ENCODE assay signal across 30 cellular contexts in the genomic region with DNA sequence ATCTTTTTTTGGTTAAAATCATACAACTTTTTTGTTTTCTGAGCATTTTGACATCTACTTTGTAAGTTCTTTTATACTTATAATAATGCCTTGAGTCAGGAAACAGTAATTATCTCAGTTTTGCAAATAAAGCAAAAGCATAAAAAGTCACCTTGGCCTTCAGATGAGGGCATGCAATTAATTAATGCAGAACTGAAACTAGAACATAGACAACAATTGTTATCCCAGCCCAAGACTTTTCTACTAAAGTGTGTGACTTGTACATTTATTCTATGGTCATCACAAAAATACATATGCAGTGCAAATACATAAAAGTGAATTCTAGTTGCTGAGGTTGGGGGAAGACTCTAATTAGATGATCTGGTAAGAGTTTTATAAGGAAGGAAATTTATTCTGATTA.
"Had no signal": no experiment of that assay in that cellular context is flagged by ENCODE, and none has a peak within 500 bp of the region (broad histone marks: within the 10 kb centered on the region; RNA-seq: fewer than 3 reads in every experiment).

No MANE protein-coding gene starts in this region.

- H3K9me3 Mint-ChIP-seq: naive thymus-derived CD8-positive, alpha-beta T cell; natural killer cell treated with Interleukin-12 subunit alpha and Interleukin-12 subunit beta and Interleukin-15 and Interleukin-18, amount 100 ng/mL, for 72 hours; nephron progenitor cell; neural crest cell; stimulated activated memory B cell treated with anti-CD40 and anti-IgM and Interleukin-4, amounts not matched to agents 10 μg/mL and 1 μg/mL and 100 μg/mL, for 72 hours; stimulated activated naive CD8-positive, alpha-beta T cell treated with anti-CD3 and anti-CD28 coated beads, Interleukin-15, amount 100 ng/mL, for 72 hours; type B pancreatic cell had no signal

- H3K27ac ChIP-seq: ovary, parathyroid adenoma, psoas muscle, right lobe of liver, sigmoid colon, suprapubic skin, testis, tibial artery, transverse colon, upper lobe of right lung, uterus had no signal

- ATAC-seq: naive thymus-derived CD8-positive, alpha-beta T cell; natural killer cell treated with Interleukin-12 subunit alpha and Interleukin-12 subunit beta and Interleukin-15 and Interleukin-18, amount 100 ng/mL, for 72 hours; psoas muscle; right cardiac atrium; right lobe of liver; stimulated activated memory B cell treated with anti-CD40 and anti-IgM and Interleukin-4, amounts not matched to agents 10 μg/mL and 1 μg/mL and 100 μg/mL, for 72 hours; stimulated activated naive CD8-positive, alpha-beta T cell treated with anti-CD3 and anti-CD28 coated beads, Interleukin-15, amount 100 ng/mL, for 72 hours; stimulated activated naive CD8-positive, alpha-beta T cell treated with anti-CD3 and anti-CD28 coated beads, Interleukin-15, Interleukin-2, amounts not matched to agents 100 U/mL and 50 U/mL, for 24 hours; upper lobe of right lung had no signal

- H3K36me3 Mint-ChIP-seq: naive thymus-derived CD8-positive, alpha-beta T cell; natural killer cell treated with Interleukin-12 subunit alpha and Interleukin-12 subunit beta and Interleukin-15 and Interleukin-18, amount 100 ng/mL, for 72 hours; stimulated activated memory B cell treated with anti-CD40 and anti-IgM and Interleukin-4, amounts not matched to agents 10 μg/mL and 1 μg/mL and 100 μg/mL, for 72 hours; type B pancreatic cell had no signal

- H3K79me2 ChIP-seq: parathyroid adenoma had no signal

- H2AFZ ChIP-seq: parathyroid adenoma had no signal

- H3K36me3 ChIP-seq: ovary, right lobe of liver, sigmoid colon, suprapubic skin, tibial artery, transverse colon, upper lobe of right lung, uterus had no signal

- H3K27ac Mint-ChIP-seq: naive thymus-derived CD8-positive, alpha-beta T cell; natural killer cell treated with Interleukin-12 subunit alpha and Interleukin-12 subunit beta and Interleukin-15 and Interleukin-18, amount 100 ng/mL, for 72 hours; progenitor cell of endocrine pancreas; stimulated activated memory B cell treated with anti-CD40 and anti-IgM and Interleukin-4, amounts not matched to agents 10 μg/mL and 1 μg/mL and 100 μg/mL, for 72 hours; stimulated activated naive CD8-positive, alpha-beta T cell treated with anti-CD3 and anti-CD28 coated beads, Interleukin-15, amount 100 ng/mL, for 72 hours; type B pancreatic cell had no signal

- FAIRE-seq: small intestine had no signal

- H3K4me3 Mint-ChIP-seq: naive thymus-derived CD8-positive, alpha-beta T cell; natural killer cell treated with Interleukin-12 subunit alpha and Interleukin-12 subunit beta and Interleukin-15 and Interleukin-18, amount 100 ng/mL, for 72 hours; nephron progenitor cell; neural crest cell; stimulated activated memory B cell treated with anti-CD40 and anti-IgM and Interleukin-4, amounts not matched to agents 10 μg/mL and 1 μg/mL and 100 μg/mL, for 72 hours; stimulated activated naive CD8-positive, alpha-beta T cell treated with anti-CD3 and anti-CD28 coated beads, Interleukin-15, amount 100 ng/mL, for 72 hours; type B pancreatic cell had no signal

- DNase-seq: naive thymus-derived CD8-positive, alpha-beta T cell; nephron progenitor cell; occipital lobe; ovary; posterior cingulate gyrus; psoas muscle; right cardiac atrium; right lobe of liver; sigmoid colon; small intestine; stimulated activated CD4-positive, alpha-beta T cell treated with anti-CD3 and anti-CD28 coated beads, Interleukin-15, amount 100 ng/mL, for 24 hours; stimulated activated CD4-positive, alpha-beta T cell treated with anti-CD3 and anti-CD28 coated beads, Interleukin-2, amount 100 ng/mL, for 24 hours; stimulated activated CD4-positive, alpha-beta T cell treated with anti-CD3 and anti-CD28 coated beads, Interleukin-2, amount 100 ng/mL, for 48 hours; stimulated activated CD4-positive, alpha-beta T cell treated with anti-CD3 and anti-CD28 coated beads, Interleukin-4, amount 100 ng/mL, for 24 hours; stimulated activated naive CD4-positive, alpha-beta T cell; stimulated activated naive CD8-positive, alpha-beta T cell treated with anti-CD3 and anti-CD28 coated beads, Interleukin-15, amount 100 ng/mL, for 72 hours; stimulated activated naive CD8-positive, alpha-beta T cell treated with anti-CD3 and anti-CD28 coated beads, Interleukin-15, Interleukin-2, amounts not matched to agents 100 U/mL and 50 U/mL, for 24 hours; substantia nigra; testis; tibial artery; transverse colon; upper lobe of right lung; uterus had no signal

- H3K4me3 ChIP-seq: ovary, psoas muscle, right lobe of liver, sigmoid colon, suprapubic skin, testis, tibial artery, transverse colon, upper lobe of right lung, uterus had no signal

- H3K4me1 Mint-ChIP-seq: nephron progenitor cell; neural crest cell; stimulated activated naive CD8-positive, alpha-beta T cell treated with anti-CD3 and anti-CD28 coated beads, Interleukin-15, amount 100 ng/mL, for 72 hours had no signal

- H3K27me3 ChIP-seq: ovary, right lobe of liver, sigmoid colon, suprapubic skin, testis, tibial artery, transverse colon, upper lobe of right lung, uterus had no signal

- H3K27me3 Mint-ChIP-seq: natural killer cell treated with Interleukin-12 subunit alpha and Interleukin-12 subunit beta and Interleukin-15 and Interleukin-18, amount 100 ng/mL, for 72 hours; stimulated activated memory B cell treated with anti-CD40 and anti-IgM and Interleukin-4, amounts not matched to agents 10 μg/mL and 1 μg/mL and 100 μg/mL, for 72 hours; stimulated activated naive CD8-positive, alpha-beta T cell treated with anti-CD3 and anti-CD28 coated beads, Interleukin-15, amount 100 ng/mL, for 72 hours; type B pancreatic cell had no signal

- H3K4me1 ChIP-seq: parathyroid adenoma, psoas muscle, right lobe of liver, sigmoid colon, suprapubic skin, testis, tibial artery, transverse colon, upper lobe of right lung, uterus had no signal
